ENCODE assay signal across 27 cellular contexts in the genomic region with DNA sequence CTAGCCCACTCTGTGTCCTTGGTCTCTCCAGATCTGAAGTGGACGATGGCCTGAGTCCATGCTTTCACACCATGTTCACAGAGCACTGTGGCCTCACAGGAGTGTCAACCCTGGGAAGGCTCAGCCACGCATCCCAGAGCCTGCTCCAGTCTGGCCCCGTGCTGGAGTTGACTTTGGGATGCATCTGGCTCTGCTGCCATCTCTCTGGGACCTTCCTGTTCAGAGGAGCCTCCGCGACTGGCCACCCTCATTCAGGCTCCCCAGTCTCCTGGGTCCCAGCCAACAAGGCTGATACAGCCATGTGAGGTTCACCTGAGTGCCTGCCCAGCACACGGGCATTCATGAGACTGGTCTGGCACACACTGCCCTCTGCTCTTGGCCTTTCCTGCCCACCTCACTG.
"Had no signal": no experiment of that assay in that cellular context is flagged by ENCODE, and none has a peak within 500 bp of the region (broad histone marks: within the 10 kb centered on the region; RNA-seq: fewer than 3 reads in every experiment).

No MANE protein-coding gene starts in this region.

- H3K36me3 ChIP-seq: esophagus squamous epithelium, neural progenitor cell, stomach, thyroid gland, upper lobe of left lung had no signal

- H3K4me1 ChIP-seq: esophagus squamous epithelium, thyroid gland, upper lobe of left lung had no signal

- H3K9ac ChIP-seq: neural progenitor cell had no signal

- H3K27ac Mint-ChIP-seq: activated CD4-positive, alpha-beta T cell treated with anti-CD3 and anti-CD28 coated beads, Interleukin-2, amount 10 ng/mL, durations not matched to agents 7 days and 5 days; activated CD8-positive, alpha-beta T cell treated with anti-CD3 and anti-CD28 coated beads, Interleukin-2, amount 10 ng/mL, durations not matched to agents 7 days and 5 days; activated naive CD4-positive, alpha-beta T cell treated with anti-CD3 and anti-CD28 coated beads, Interleukin-2, amount 50 U/mL, for 24 hours; activated naive CD8-positive, alpha-beta T cell treated with anti-CD3 and anti-CD28 coated beads, Interleukin-2, amount 50 U/mL, for 24 hours; activated T-helper 1 cell treated with anti-CD3 and anti-CD28 coated beads, Interleukin-12 subunit alpha, Interleukin-12 subunit beta, Interleukin-2, Interleukin-4 antibody, amounts not matched to agents 30 ng/mL and 10 ng/mL and 1 ng/mL, durations not matched to agents 14 hours and 24 hours and 36 hours; dendritic cell treated with granulocyte-macrophage colony-stimulating factor and Interleukin-4, amounts not matched to agents 40 ng/mL and 50 ng/mL, for 4 days; naive thymus-derived CD8-positive, alpha-beta T cell; neural progenitor cell; T-helper 17 cell; WTC11 had no signal

- H3K4me2 ChIP-seq: neural progenitor cell had no signal

- H3K36me3 Mint-ChIP-seq: activated naive CD4-positive, alpha-beta T cell treated with anti-CD3 and anti-CD28 coated beads, Interleukin-2, amount 50 U/mL, for 24 hours; naive thymus-derived CD8-positive, alpha-beta T cell; neural progenitor cell; WTC11 had no signal

- H3K9me3 Mint-ChIP-seq: activated CD4-positive, alpha-beta T cell treated with anti-CD3 and anti-CD28 coated beads, Interleukin-2, amount 10 ng/mL, durations not matched to agents 7 days and 5 days; activated naive CD4-positive, alpha-beta T cell treated with anti-CD3 and anti-CD28 coated beads, Interleukin-2, amount 50 U/mL, for 24 hours; activated naive CD8-positive, alpha-beta T cell treated with anti-CD3 and anti-CD28 coated beads, Interleukin-2, amount 50 U/mL, for 24 hours; activated T-helper 1 cell treated with anti-CD3 and anti-CD28 coated beads, Interleukin-12 subunit alpha, Interleukin-12 subunit beta, Interleukin-2, Interleukin-4 antibody, amounts not matched to agents 30 ng/mL and 10 ng/mL and 1 ng/mL, durations not matched to agents 14 hours and 24 hours and 36 hours; dendritic cell treated with granulocyte-macrophage colony-stimulating factor and Interleukin-4, amounts not matched to agents 40 ng/mL and 50 ng/mL, for 4 days; naive thymus-derived CD8-positive, alpha-beta T cell; neural progenitor cell; WTC11 had no signal

- H3K27ac ChIP-seq: epithelial cell of prostate, esophagus squamous epithelium, neural progenitor cell, SK-N-MC, stomach, thyroid gland, upper lobe of left lung had no signal

- H3K4me3 Mint-ChIP-seq: activated CD4-positive, alpha-beta T cell treated with anti-CD3 and anti-CD28 coated beads, Interleukin-2, amount 10 ng/mL, durations not matched to agents 7 days and 5 days; activated CD8-positive, alpha-beta T cell treated with anti-CD3 and anti-CD28 coated beads, Interleukin-2, amount 10 ng/mL, durations not matched to agents 7 days and 5 days; activated naive CD4-positive, alpha-beta T cell treated with anti-CD3 and anti-CD28 coated beads, Interleukin-2, amount 50 U/mL, for 24 hours; activated naive CD8-positive, alpha-beta T cell treated with anti-CD3 and anti-CD28 coated beads, Interleukin-2, amount 50 U/mL, for 24 hours; activated T-helper 1 cell treated with anti-CD3 and anti-CD28 coated beads, Interleukin-12 subunit alpha, Interleukin-12 subunit beta, Interleukin-2, Interleukin-4 antibody, amounts not matched to agents 30 ng/mL and 10 ng/mL and 1 ng/mL, durations not matched to agents 14 hours and 24 hours and 36 hours; dendritic cell treated with granulocyte-macrophage colony-stimulating factor and Interleukin-4, amounts not matched to agents 40 ng/mL and 50 ng/mL, for 4 days; naive thymus-derived CD8-positive, alpha-beta T cell; neural progenitor cell; T-helper 17 cell; WTC11 had no signal

- H2AFZ ChIP-seq: neural progenitor cell had no signal

- H3K27me3 ChIP-seq: neural progenitor cell, stomach, thyroid gland, upper lobe of left lung had no signal

- DNase-seq: activated CD4-positive, alpha-beta T cell treated with anti-CD3 and anti-CD28 coated beads for 1 hour; activated CD4-positive, alpha-beta T cell treated with anti-CD3 and anti-CD28 coated beads, Interleukin-2, amount 10 ng/mL, durations not matched to agents 7 days and 5 days; activated CD8-positive, alpha-beta T cell treated with anti-CD3 and anti-CD28 coated beads, Interleukin-2, amount 10 ng/mL, durations not matched to agents 7 days and 5 days; activated naive CD8-positive, alpha-beta T cell treated with anti-CD3 and anti-CD28 coated beads, Interleukin-2, amount 50 U/mL, for 24 hours; amygdala; central memory CD4-positive, alpha-beta T cell; effector CD4-positive, alpha-beta T cell; esophagus squamous epithelium; foreskin melanocyte; left ventricle myocardium superior; naive thymus-derived CD8-positive, alpha-beta T cell; right cardiac atrium; stomach; SW 1271; T-helper 17 cell; T1000; thyroid gland had no signal

- FAIRE-seq: endometrium, islet of Langerhans had no signal

- H3K4me3 ChIP-seq: esophagus squamous epithelium, neural progenitor cell, SK-N-MC, stomach, thyroid gland, upper lobe of left lung had no signal

- H3K9me3 ChIP-seq: esophagus squamous epithelium, stomach, thyroid gland, upper lobe of left lung had no signal

- ATAC-seq: activated CD8-positive, alpha-beta T cell treated with anti-CD3 and anti-CD28 coated beads, Interleukin-2, amount 10 ng/mL, durations not matched to agents 7 days and 5 days; activated naive CD8-positive, alpha-beta T cell treated with anti-CD3 and anti-CD28 coated beads, Interleukin-2, amount 50 U/mL, for 24 hours; right cardiac atrium; T-helper 17 cell; WTC11 had no signal

- H3K4me1 Mint-ChIP-seq: activated CD4-positive, alpha-beta T cell treated with anti-CD3 and anti-CD28 coated beads, Interleukin-2, amount 10 ng/mL, durations not matched to agents 7 days and 5 days; activated naive CD4-positive, alpha-beta T cell treated with anti-CD3 and anti-CD28 coated beads, Interleukin-2, amount 50 U/mL, for 24 hours; activated naive CD8-positive, alpha-beta T cell treated with anti-CD3 and anti-CD28 coated beads, Interleukin-2, amount 50 U/mL, for 24 hours; T-helper 17 cell had no signal
